ENCODE assay signal across 9 cellular contexts in genomic region chr5:97044057-97044456, GRCh38.
DNase-seq lines count a peak whose midpoint lies in the region; ATAC-seq and TF ChIP-seq lines count a peak whose summit lies in the region.
"Had no signal": no experiment of that assay in that cellular context is flagged by ENCODE, and none has a peak within 500 bp of the region (broad histone marks: within the 10 kb centered on the region; RNA-seq: fewer than 3 reads in every experiment).

No MANE protein-coding gene starts in this region.

- intact Hi-C loops in Right ventricle myocardium superior (cut with DNase I): no loop called here

- DNase-seq in GM10266 (ENCODE audit: extremely low spot score) (no peak), RKO (ENCODE audit: low spot score) (peak; percentile 21), Right ventricle myocardium superior (no peak), retinal pigment epithelial cell (ENCODE audit: low read depth) (no peak), NAMALWA (ENCODE audit: low spot score) (no peak)
- DNase-seq: MV-4-11 had no signal

- TF ChIP-seq CTCF in GM10266 (IDR thresholded peaks at IDR 0.05; ENCODE audit: control insufficient read depth, insufficient read depth, low read depth, missing control alignments): peak; percentile 17
- TF ChIP-seq CTCF in retinal pigment epithelial cell (conservative IDR thresholded peaks at IDR 0.05; ENCODE audit: low read depth, low read length): peak; percentile 42

- ATAC-seq in Right ventricle myocardium superior (ENCODE audit: poor library complexity): peak; percentile 75
- ATAC-seq in GM21723 (IDR thresholded peaks at IDR 0.05; ENCODE audit: unreplicated experiment): no peak
- ATAC-seq in HG03095 (IDR thresholded peaks at IDR 0.05; ENCODE audit: unreplicated experiment): no peak
- ATAC-seq in GM21526 (IDR thresholded peaks at IDR 0.05; ENCODE audit: low FRiP score, unreplicated experiment): no peak

- H3K4me3 ChIP-seq in retinal pigment epithelial cell (ENCODE audit: low read length): no peak overlapping the region
